8 cellular contexts compared by ENCODE assay signal in the genomic region with DNA sequence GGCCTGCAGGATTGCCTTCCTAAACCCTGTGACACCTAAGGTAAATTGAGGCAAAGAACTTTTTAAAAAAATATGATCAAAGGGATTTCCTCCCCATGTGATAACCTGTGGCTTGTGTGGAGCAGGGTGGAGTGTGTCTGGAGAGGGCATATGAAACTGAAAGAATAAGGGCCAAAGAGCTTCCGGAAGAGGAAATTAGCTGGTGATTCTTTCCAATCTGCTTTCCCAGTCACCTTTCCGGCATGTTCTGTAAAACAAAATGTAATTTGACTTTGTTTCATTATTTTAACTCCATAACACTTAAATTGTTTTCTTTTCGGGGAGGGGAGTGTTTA. TPM values are rescaled to one million over a fixed set of nuclear protein-coding genes. Genes with fewer than 3 reads are reported as not detected.
DNase-seq lines count a peak whose midpoint lies in the region; ATAC-seq and TF ChIP-seq lines count a peak whose summit lies in the region.

No MANE protein-coding gene starts in this region.

- H4K5ac ChIP-seq in mesendoderm (ENCODE audit: low read length), result no peak overlapping the region

- H3K27ac ChIP-seq in mesendoderm (ENCODE audit: low read depth, low read length), result peak overlapping the region; percentile 95
- H3K27ac ChIP-seq in upper lobe of right lung, result peak overlapping the region; percentile 95

- DNase-seq in DMS114 treated with DMSO at 0.1 percent for 48 hours (lab: John Stamatoyannopoulos, UW; ENCODE audit: unreplicated experiment), result peak; percentile 37
- peak; percentile 52 for DNase-seq in RKO (ENCODE audit: low spot score)
- peak; percentile 64 to 74 for DNase-seq in dermis microvascular lymphatic vessel endothelial cell (ENCODE audit: low read depth in 2 of 2)
- DNase-seq in mesendoderm, result no peak
- DNase-seq in upper lobe of right lung, result no peak
- no peak for DNase-seq in NCI-H1930 (lab: John Stamatoyannopoulos, UW)

- H4K8ac ChIP-seq in mesendoderm (ENCODE audit: low read depth, low read length), result peak overlapping the region; percentile 28

- H3K79me1 ChIP-seq in mesendoderm (ENCODE audit: low read length), result no peaks in the 10 kb centered on the region

- H2BK5ac ChIP-seq in mesendoderm (ENCODE audit: low read length), result no peak overlapping the region

- H3K9ac ChIP-seq in mesendoderm (ENCODE audit: low read length), result peak overlapping the region; percentile 84

- no peak overlapping the region for H2BK15ac ChIP-seq in mesendoderm (replicated peaks; ENCODE audit: low read depth)

- peak overlapping the region; percentile 10 for H3K4ac ChIP-seq in mesendoderm (ENCODE audit: low read depth, low read length)

- H3K9me3 ChIP-seq in upper lobe of right lung, result no peaks in the 10 kb centered on the region

- H3K4me2 ChIP-seq in mesendoderm (ENCODE audit: low read length), result no peak overlapping the region

- no CpG with 5 or more reads among the region's 3 CpGs for WGBS in mesendoderm (ENCODE audit: extremely low coverage, insufficient coverage, low lambda C conversion rate)

- H3K36me3 ChIP-seq in mesendoderm (ENCODE audit: control insufficient read depth, insufficient read depth, low read length) (no peaks in the 10 kb centered on the region), upper lobe of right lung (no peaks in the 10 kb centered on the region)

- intact Hi-C loops in upper lobe of right lung (cut with DNase I), result no loop called here

- peaks cover 11% of the 10 kb centered on the region for H3K79me2 ChIP-seq in mesendoderm (ENCODE audit: control insufficient read depth, insufficient read depth, low read length)

- H3K4me1 ChIP-seq in mesendoderm (ENCODE audit: control insufficient read depth, low read depth, low read length) (no peaks in the 10 kb centered on the region), upper lobe of right lung (no peaks in the 10 kb centered on the region)

- no peak overlapping the region for H2BK120ac ChIP-seq in mesendoderm (ENCODE audit: low read depth, low read length)

- H3K27me3 ChIP-seq in mesendoderm (ENCODE audit: insufficient read depth, low read length, poor library complexity) (no peaks in the 10 kb centered on the region), upper lobe of right lung (no peaks in the 10 kb centered on the region)

- TF ChIP-seq CTCF in upper lobe of right lung (IDR thresholded peaks at IDR 0.05), result no peak

- peak overlapping the region; percentile 85 for H3K56ac ChIP-seq in mesendoderm (ENCODE audit: low read length)

- ATAC-seq in GM19328 (IDR thresholded peaks at IDR 0.05; ENCODE audit: unreplicated experiment) (peak; percentile 41), HG03196 (IDR thresholded peaks at IDR 0.05; ENCODE audit: unreplicated experiment) (peak; percentile 49), upper lobe of right lung (peak; percentile 54)

- H3K18ac ChIP-seq in mesendoderm (ENCODE audit: low read length), result peak overlapping the region; percentile 56

- no peak overlapping the region for H2AK5ac ChIP-seq in mesendoderm (ENCODE audit: low read length)

- H3K23ac ChIP-seq in mesendoderm (ENCODE audit: low read length), result no peak overlapping the region

- H3K4me3 ChIP-seq in mesendoderm (ENCODE audit: low read length), result peak overlapping the region; percentile 72
- H3K4me3 ChIP-seq in upper lobe of right lung, result peak overlapping the region; percentile 62

RNA-seq across cellular contexts. Expression of a gene that starts 0.6 kb away (rescaled TPM):
- 36.0 and 37.2 TPM in 2 replicates for total RNA-seq in dermis microvascular lymphatic vessel endothelial cell
- 19.6 TPM for polyA plus RNA-seq in mesendoderm (2013, experiment 1 of 2)
- 22.1 TPM for polyA plus RNA-seq in mesendoderm (2013, experiment 2 of 2)
- total RNA-seq in upper lobe of right lung, result 58.2 TPM

Comparison
In these comparisons a context has a peak if more than half of its experiments do, and no peak if none do; other contexts are left out.
1. DNase-seq: peak in DMS114 treated with DMSO at 0.1 percent for 48 hours (single experiment), RKO (single experiment) and dermis microvascular lymphatic vessel endothelial cell (2 of 2); none in mesendoderm (single experiment), upper lobe of right lung (single experiment) and NCI-H1930 (0 of 2).
2. Peak in every context shown above with its lines, with median percentiles within 50 percentile points of each other: ATAC-seq.